18 cellular contexts compared by ENCODE assay signal in genomic region chr12:75853621-75854020, GRCh38.
DNase-seq lines count a peak whose midpoint lies in the region; ATAC-seq lines count a peak whose summit lies in the region.
"Had no signal": no experiment of that assay in that cellular context is flagged by ENCODE, and none has a peak within 500 bp of the region (broad histone marks: within the 10 kb centered on the region; RNA-seq: fewer than 3 reads in every experiment).

No MANE protein-coding gene starts in this region.

- no peak overlapping the region for H3K4me3 ChIP-seq in mesenchymal stem cell (ENCODE audit: insufficient read depth in 1 of 2, low read depth in 1 of 2, low read length in 2 of 2)
- H3K4me3 ChIP-seq: pancreas, skin epidermis, tibial artery had no signal

- H2AFZ ChIP-seq in mesenchymal stem cell (ENCODE audit: low read depth, low read length): no peak overlapping the region

- no peaks in the 10 kb centered on the region for H3K27me3 ChIP-seq in mesenchymal stem cell (ENCODE audit: control insufficient read depth in 1 of 2, insufficient read depth in 1 of 2, low read length in 2 of 2)
- H3K27me3 ChIP-seq: pancreas, tibial artery had no signal

- H3K27ac ChIP-seq in mesenchymal stem cell (ENCODE audit: low read length, poor library complexity, severe bottlenecking): no peak overlapping the region
- H3K27ac ChIP-seq: pancreas, skin epidermis, tibial artery had no signal

- H3K14ac ChIP-seq in mesenchymal stem cell (ENCODE audit: low read length in 2 of 2): no peak overlapping the region

- ATAC-seq in GM21360 (IDR thresholded peaks at IDR 0.05; ENCODE audit: unreplicated experiment) (no peak), GM21381 (IDR thresholded peaks at IDR 0.05; ENCODE audit: unreplicated experiment) (no peak), GM19397 (IDR thresholded peaks at IDR 0.05; ENCODE audit: unreplicated experiment) (no peak)
- ATAC-seq: activated CD4-positive, alpha-beta T cell treated with anti-CD3 and anti-CD28 coated beads for 36 hours had no signal

- H4K91ac ChIP-seq in mesenchymal stem cell (ENCODE audit: low read length): no peak overlapping the region

- H3K9ac ChIP-seq in mesenchymal stem cell (ENCODE audit: low read length): peak overlapping the region; percentile 21

- no peak overlapping the region for H3K4me2 ChIP-seq in mesenchymal stem cell (ENCODE audit: low read length, poor library complexity, severe bottlenecking)

- 80% methylated on average over 2 of the region's 2 CpGs for WGBS in mesenchymal stem cell

- no peak overlapping the region for H3K18ac ChIP-seq in mesenchymal stem cell (ENCODE audit: low read depth in 1 of 2, low read length in 2 of 2)

- H3K23ac ChIP-seq in mesenchymal stem cell (ENCODE audit: low read length in 2 of 2): no peak overlapping the region

- no peak overlapping the region for H2BK5ac ChIP-seq in mesenchymal stem cell (ENCODE audit: low read depth, low read length, poor library complexity, severe bottlenecking)

- H2AK5ac ChIP-seq in mesenchymal stem cell (ENCODE audit: low read length, severe bottlenecking): peak overlapping the region; percentile 85

- H2BK120ac ChIP-seq in mesenchymal stem cell (ENCODE audit: low read depth, low read length): no peak overlapping the region

- H4K8ac ChIP-seq in mesenchymal stem cell (ENCODE audit: low read length): no peak overlapping the region

- no peak overlapping the region for H3K4ac ChIP-seq in mesenchymal stem cell (ENCODE audit: low read depth in 1 of 2, low read length in 2 of 2)

- H3K9me3 ChIP-seq in mesenchymal stem cell (ENCODE audit: control insufficient read depth, low read length): no peaks in the 10 kb centered on the region
- H3K9me3 ChIP-seq: pancreas, tibial artery had no signal

- H3K36me3 ChIP-seq in mesenchymal stem cell (ENCODE audit: control insufficient read depth in 1 of 2, insufficient read depth in 2 of 2, low read depth in 1 of 2, low read length in 2 of 2): no peaks in the 10 kb centered on the region
- H3K36me3 ChIP-seq: pancreas, tibial artery had no signal

- H2BK12ac ChIP-seq in mesenchymal stem cell (ENCODE audit: low read length in 2 of 2): no peak overlapping the region

- H3K79me1 ChIP-seq in mesenchymal stem cell (replicated peaks; ENCODE audit: low read length, poor library complexity, severe bottlenecking): no peaks in the 10 kb centered on the region

- H2BK15ac ChIP-seq in mesenchymal stem cell (ENCODE audit: low read depth, poor library complexity, severe bottlenecking): no peak overlapping the region

- DNase-seq in GDM1 (lab: John Stamatoyannopoulos, UW) (peak; percentile 51), MV-4-11 (lab: John Stamatoyannopoulos, UW) (peak; percentile 63), SK-N-DZ (ENCODE audit: low spot score) (peak; percentile 24), mesenchymal stem cell (peak; percentile 46), T-helper 1 cell (no peak)
- DNase-seq: activated CD4-positive, alpha-beta T cell treated with anti-CD3 and anti-CD28 coated beads for 36 hours; activated naive CD4-positive, alpha-beta T cell treated with anti-CD3 and anti-CD28 coated beads, Interleukin-2, amount 50 U/mL, for 16 hours; C1 segment of cervical spinal cord; DMS79 treated with DMSO at 0.1 percent for 48 hours; NCI-H1092; NCI-H446 treated with DMSO at 0.1 percent for 48 hours; pancreas; RPMI8226; tibial artery had no signal

- H3K4me1 ChIP-seq in mesenchymal stem cell (ENCODE audit: control insufficient read depth, insufficient read depth, low read depth, low read length): peaks cover 4% of the 10 kb centered on the region

Comparison
In these comparisons a context has a peak if more than half of its experiments do, and no peak if none do; other contexts are left out.
1. DNase-seq: peak in GDM1 (single experiment), MV-4-11 (single experiment), SK-N-DZ (single experiment) and mesenchymal stem cell (single experiment); none in T-helper 1 cell (0 of 5).